Comparison of ENCODE assay signal across 12 cellular contexts in genomic region chr6:159117031-159117430, GRCh38. TPM values are rescaled to one million over a fixed set of nuclear protein-coding genes. Genes with fewer than 3 reads are reported as not detected.
DNase-seq lines count a peak whose midpoint lies in the region; ATAC-seq and TF ChIP-seq lines count a peak whose summit lies in the region.
"Had no signal": no experiment of that assay in that cellular context is flagged by ENCODE, and none has a peak within 500 bp of the region (broad histone marks: within the 10 kb centered on the region; RNA-seq: fewer than 3 reads in every experiment).

No MANE protein-coding gene starts in this region.

- H3K4me1 ChIP-seq in body of pancreas (no peaks in the 10 kb centered on the region), tibial nerve (peaks cover 0 to 19% (median 5%) of the 10 kb centered on the region in 4 donors)
- H3K4me1 ChIP-seq: A549 had no signal

- H3K4me1 Mint-ChIP-seq in activated T-cell treated with anti-CD3 and anti-CD28 coated beads, Interleukin-2, amount 50 U/mL, for 72 hours (ENCODE audit: low read depth): no peaks in the 10 kb centered on the region

- H3K27ac ChIP-seq in body of pancreas: peak overlapping the region in 1 of 4 donors; percentile 64
- H3K27ac ChIP-seq in tibial nerve: peak overlapping the region in 3 of 4 donors; percentile 65 to 73 (median 67)
- H3K27ac ChIP-seq: A549 had no signal

- no peaks in the 10 kb centered on the region for H3K9me3 ChIP-seq in body of pancreas
- H3K9me3 ChIP-seq in tibial nerve: no peaks in the 10 kb centered on the region
- H3K9me3 ChIP-seq: A549 had no signal

- peaks cover 0 to 3% of the 10 kb centered on the region in 2 donors for H3K9me3 Mint-ChIP-seq in activated T-cell treated with anti-CD3 and anti-CD28 coated beads, Interleukin-2, amount 50 U/mL, for 72 hours
- H3K9me3 Mint-ChIP-seq: naive thymus-derived CD8-positive, alpha-beta T cell; type B pancreatic cell had no signal

- no peak for DNase-seq in Right ventricle myocardium inferior (ENCODE audit: missing footprints)
- DNase-seq in cardiac septum (ENCODE audit: low spot score): no peak
- peak in 1 of 4 donors; percentile 36 for DNase-seq in body of pancreas
- peak; percentile 19 for DNase-seq in left ventricle myocardium superior
- DNase-seq in tibial nerve (ENCODE audit: low spot score in 2 of 2): peak in 1 of 2 donors; percentile 34
- no peak for DNase-seq in foreskin melanocyte
- no peak for DNase-seq in NCI-H345 (lab: John Stamatoyannopoulos, UW)
- DNase-seq in activated T-cell treated with anti-CD3 and anti-CD28 coated beads, Interleukin-2, amount 50 U/mL, for 72 hours: no peak
- DNase-seq: stimulated activated CD4-positive, alpha-beta T cell treated with anti-CD3 and anti-CD28 coated beads, Interleukin-2, amount 100 ng/mL, for 48 hours had no signal

- peak in 1 of 2 donors; percentile 5 for TF ChIP-seq EP300 in tibial nerve (IDR thresholded peaks at IDR 0.05)

- no peak for TF ChIP-seq CTCF in body of pancreas (IDR thresholded peaks at IDR 0.05)
- TF ChIP-seq CTCF in tibial nerve (IDR thresholded peaks at IDR 0.05): no peak

- intact Hi-C loops in Right ventricle myocardium inferior (cut with DNase I) (no loop called here), cardiac septum (cut with DNase I) (no loop called here), body of pancreas (cut with DNase I) (no loop called here), left ventricle myocardium superior (cut with micrococcal nuclease) (no loop called here)

- H3K36me3 ChIP-seq in body of pancreas (replicated peaks in 1 of 2; ENCODE audit: insufficient read depth in 1 of 2, low read depth in 2 of 2): no peaks in the 10 kb centered on the region
- no peaks in the 10 kb centered on the region for H3K36me3 ChIP-seq in tibial nerve

- H3K4me3 ChIP-seq in body of pancreas (no peak overlapping the region), tibial nerve (no peak overlapping the region)
- H3K4me3 ChIP-seq: A549 had no signal

- ATAC-seq in Right ventricle myocardium inferior: peak; percentile 51
- peak; percentile 21 for ATAC-seq in body of pancreas
- peak; percentile 55 for ATAC-seq in left ventricle myocardium superior
- ATAC-seq in activated T-cell treated with anti-CD3 and anti-CD28 coated beads, Interleukin-2, amount 50 U/mL, for 72 hours (replicated peaks in 1 of 2): no peak
- ATAC-seq: A549 had no signal

- no peak overlapping the region for H3K27ac Mint-ChIP-seq in activated T-cell treated with anti-CD3 and anti-CD28 coated beads, Interleukin-2, amount 50 U/mL, for 72 hours
- H3K27ac Mint-ChIP-seq: type B pancreatic cell had no signal

- no peaks in the 10 kb centered on the region for H3K27me3 Mint-ChIP-seq in activated T-cell treated with anti-CD3 and anti-CD28 coated beads, Interleukin-2, amount 50 U/mL, for 72 hours (ENCODE audit: low read depth)
- H3K27me3 Mint-ChIP-seq: naive thymus-derived CD8-positive, alpha-beta T cell had no signal

- H3K36me3 Mint-ChIP-seq in activated T-cell treated with anti-CD3 and anti-CD28 coated beads, Interleukin-2, amount 50 U/mL, for 72 hours (ENCODE audit: insufficient read depth in 2 of 2): no peaks in the 10 kb centered on the region
- H3K36me3 Mint-ChIP-seq: naive thymus-derived CD8-positive, alpha-beta T cell; type B pancreatic cell had no signal

- no peak overlapping the region for H3K4me3 Mint-ChIP-seq in activated T-cell treated with anti-CD3 and anti-CD28 coated beads, Interleukin-2, amount 50 U/mL, for 72 hours
- H3K4me3 Mint-ChIP-seq: type B pancreatic cell had no signal

- TF ChIP-seq POLR2A in body of pancreas (IDR thresholded peaks at IDR 0.05): no peak
- no peak for TF ChIP-seq POLR2A in tibial nerve (IDR thresholded peaks at IDR 0.05)

- WGBS in body of pancreas, 2 donors: 50 to 58% methylated on average over 3 to 4 of the region's 4 CpGs
- 58 to 78% methylated on average over 4 of the region's 4 CpGs for WGBS in tibial nerve, 2 donors

- H3K27me3 ChIP-seq in body of pancreas (no peaks in the 10 kb centered on the region), tibial nerve (no peaks in the 10 kb centered on the region)

RNA-seq across cellular contexts. Expression of gene FNDC1, which starts 52.2 kb away (rescaled TPM):
- total RNA-seq in Right ventricle myocardium inferior (1.5 TPM), cardiac septum (1.9 TPM), body of pancreas (under 1 TPM in 1 of 2 donors, not detected in 1; 0.52 TPM), left ventricle myocardium superior (1.9 TPM), tibial nerve (1 to 10 TPM; 2.1 to 8.2 (median 5.4) TPM)
- under 1 TPM in 1 of 2 donors, not detected in 1; 0.30 TPM for total RNA-seq in activated T-cell treated with anti-CD3 and anti-CD28 coated beads, Interleukin-2, amount 50 U/mL, for 72 hours
- total RNA-seq: naive thymus-derived CD8-positive, alpha-beta T cell had no signal

Comparison
In these comparisons a context has a peak if more than half of its experiments do, and no peak if none do; other contexts are left out.
1. ATAC-seq: peak in Right ventricle myocardium inferior (single experiment), body of pancreas (single experiment) and left ventricle myocardium superior (single experiment); none in activated T-cell treated with anti-CD3 and anti-CD28 coated beads, Interleukin-2, amount 50 U/mL, for 72 hours (0 of 2).